In genomic region chr9:35733109-35733541, GRCh38 we compare ENCODE assay signal across 8 cellular contexts. TPM values are rescaled to one million over a fixed set of nuclear protein-coding genes. Genes with fewer than 3 reads are reported as not detected.
DNase-seq lines count a peak whose midpoint lies in the region; TF ChIP-seq lines count a peak whose summit lies in the region.

No MANE protein-coding gene starts in this region.

- TF ChIP-seq CTCF in GM12872 (IDR thresholded peaks at IDR 0.05; ENCODE audit: insufficient read depth, low read depth, low read length) (0 out of 3 replicates have a peak, but pooled peaks have one; percentile 21), adrenal gland (IDR thresholded peaks at IDR 0.05) (no peak), stomach (IDR thresholded peaks at IDR 0.05) (no peak)

- TF ChIP-seq POLR2A in adrenal gland (IDR thresholded peaks at IDR 0.05) (no peak), stomach (IDR thresholded peaks at IDR 0.05) (no peak)

- H3K27ac ChIP-seq in adrenal gland (peak overlapping the region in 4 of 5 donors; percentile 83 to 99 (median 94)), stomach (peak overlapping the region; percentile 94 to 100 (median 98))

- WGBS in adrenal gland, 4 donors: 2 to 8% (median 5%) methylated on average over 3 of the region's 3 CpGs
- 0 to 4% (median 2%) methylated on average over 3 of the region's 3 CpGs for WGBS in stomach, 5 donors

- H3K4me1 ChIP-seq in adrenal gland (replicated peaks in 1 of 2) (peaks cover 39 to 49% of the 10 kb centered on the region in 2 donors), stomach (peaks cover 45 to 73% (median 56%) of the 10 kb centered on the region in 4 donors)

- H3K4me3 ChIP-seq in adrenal gland (peak overlapping the region; percentile 27 to 90 (median 60)), stomach (peak overlapping the region; percentile 53 to 88 (median 77))

- DNase-seq in AML-193 (lab: John Stamatoyannopoulos, UW) (peak; percentile 25 to 45), NCI-H345 treated with DMSO at 0.1 percent for 48 hours (lab: John Stamatoyannopoulos, UW; ENCODE audit: unreplicated experiment) (peak; percentile 19), adrenal gland (peak in 5 of 7 donors; percentile 37 to 55 (median 47)), iPS-NIHi11 (ENCODE audit: low spot score) (peak; percentile 79), stomach (no peak), GM19238 (ENCODE audit: insufficient read length, low spot score) (no peak), cortex of kidney (lab: John Stamatoyannopoulos, UW) (no peak)

- peaks cover 0 to 39% of the 10 kb centered on the region in 2 donors for H3K36me3 ChIP-seq in adrenal gland (replicated peaks in 1 of 2)
- H3K36me3 ChIP-seq in stomach: peaks cover 31 to 44% (median 42%) of the 10 kb centered on the region in 4 donors

- H3K9me3 ChIP-seq in adrenal gland (replicated peaks in 1 of 3) (no peaks in the 10 kb centered on the region), stomach (no peaks in the 10 kb centered on the region)

- TF ChIP-seq EP300 in stomach (IDR thresholded peaks at IDR 0.05): no peak

- intact Hi-C loops in adrenal gland (cut with DNase I): loop anchor here in 1 of 2 donors (5.0 kb wide), 1 partner anchor 71 kb away; no protein-coding TSS in a partner anchor
- intact Hi-C loops in stomach (cut with DNase I; ENCODE audit: low total_unique reads): no loop called here

- H3K27me3 ChIP-seq in adrenal gland: no peaks in the 10 kb centered on the region
- no peaks in the 10 kb centered on the region for H3K27me3 ChIP-seq in stomach

RNA-seq across cellular contexts. Expression of gene CREB3, which starts 0.7 kb away (rescaled TPM):
- total RNA-seq in adrenal gland (100 to 1,000 TPM in 1 of 8 donors, 10 to 100 TPM in 7; 47.0 to 142 (median 59.0) TPM), stomach (10 to 100 TPM; 33.2 to 84.0 (median 79.1) TPM)
- polyA plus RNA-seq in adrenal gland (100 to 1,000 TPM in 1 of 3 donors, 10 to 100 TPM in 2; 47.6 to 113 (median 52.0) TPM), stomach (10 to 100 TPM; 29.4 to 40.5 (median 37.9) TPM)

RNA-seq across cellular contexts. Expression of gene TLN1, which starts 1.1 kb away (rescaled TPM):
- total RNA-seq in adrenal gland (100 to 1,000 TPM; 269 to 565 (median 372) TPM), stomach (100 to 1,000 TPM; 169 to 399 (median 223) TPM)
- polyA plus RNA-seq in adrenal gland (100 to 1,000 TPM; 165 to 232 (median 178) TPM), stomach (100 to 1,000 TPM in 1 of 3 donors, 10 to 100 TPM in 2; 53.2 to 141 (median 70.2) TPM)

RNA-seq across cellular contexts. Expression of gene GBA2, which starts 15.9 kb away (rescaled TPM):
- total RNA-seq in adrenal gland (10 to 100 TPM; 28.5 to 74.5 (median 52.6) TPM), stomach (100 to 1,000 TPM in 3 of 5 donors, 10 to 100 TPM in 2; 29.8 to 210 (median 145) TPM)
- polyA plus RNA-seq in adrenal gland (10 to 100 TPM; 42.4 to 84.8 (median 79.0) TPM), stomach (10 to 100 TPM; 26.5 to 38.9 (median 32.5) TPM)

RNA-seq across cellular contexts. Expression of gene RGP1, which starts 16.0 kb away (rescaled TPM):
- total RNA-seq in adrenal gland (10 to 100 TPM; 17.1 to 41.2 (median 28.9) TPM), stomach (10 to 100 TPM in 4 of 5 donors, 1 to 10 TPM in 1; 7.0 to 21.2 (median 14.7) TPM)
- polyA plus RNA-seq in adrenal gland (10 to 100 TPM in 2 of 3 donors, 1 to 10 TPM in 1; 6.4 to 24.7 (median 13.5) TPM), stomach (10 to 100 TPM in 1 of 3 donors, 1 to 10 TPM in 2; 3.8 to 12.8 (median 7.2) TPM)

RNA-seq across cellular contexts. Expression of gene MSMP, which starts 21.0 kb away (rescaled TPM):
- 1 to 10 TPM in 2 of 8 donors, not detected in 6; 1.1 to 2.0 TPM for total RNA-seq in adrenal gland
- polyA plus RNA-seq in adrenal gland: 1 to 10 TPM in 1 of 3 donors, under 1 TPM in 1, not detected in 1; 0.56 to 1.3 TPM
- total RNA-seq in stomach: not detected
- polyA plus RNA-seq in stomach: under 1 TPM in 1 of 3 donors, not detected in 2; 0.35 TPM

Comparison
In these comparisons a context has a peak if more than half of its experiments do, and no peak if none do; other contexts are left out.
1. DNase-seq: peak in AML-193 (2 of 2), NCI-H345 treated with DMSO at 0.1 percent for 48 hours (single experiment), adrenal gland (5 of 7) and iPS-NIHi11 (single experiment); none in stomach (single experiment), GM19238 (single experiment) and cortex of kidney (single experiment).